ENCODE assay signal across 1 cellular context in the genomic region with DNA sequence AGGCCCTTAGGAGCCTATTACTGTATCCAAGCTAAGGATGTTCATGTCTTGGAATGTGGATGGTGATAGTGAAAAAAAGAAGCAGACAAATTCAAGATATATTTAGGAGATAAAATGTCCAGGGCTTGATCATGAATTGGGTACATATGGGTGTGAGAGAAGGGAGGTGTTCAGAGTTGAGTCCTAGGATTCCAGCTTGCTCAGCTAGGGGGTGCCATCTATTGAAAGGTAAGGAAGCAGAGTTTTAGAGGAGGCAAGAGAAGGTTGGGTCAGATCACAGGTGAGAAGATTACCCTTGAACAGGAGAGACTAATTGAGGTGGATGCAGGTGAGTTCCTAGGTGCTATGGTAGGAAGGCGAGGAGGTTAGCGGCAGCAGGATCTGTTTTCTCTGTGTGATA.
TF ChIP-seq lines count a peak whose summit lies in the region.

No MANE protein-coding gene starts in this region.

TF ChIP-seq in WTC11, 78 proteins besides CTCF, POLR2A, EP300 and RAD21 (continued from another document):
- TF ChIP-seq IRF2 (CRISPR knock-in tag; IDR thresholded peaks at IDR 0.05; ENCODE audit: borderline replicate concordance, low read depth) (no peak), JUN (CRISPR knock-in tag; IDR thresholded peaks at IDR 0.05) (no peak), RELA (CRISPR knock-in tag; IDR thresholded peaks at IDR 0.05; ENCODE audit: borderline replicate concordance) (no peak), NR2C2 (CRISPR knock-in tag; IDR thresholded peaks at IDR 0.05) (no peak), ARID4B (CRISPR knock-in tag; IDR thresholded peaks at IDR 0.05; ENCODE audit: borderline replicate concordance) (no peak), ZNF425 (CRISPR knock-in tag; conservative IDR thresholded peaks at IDR 0.05) (no peak), ETV6 (CRISPR knock-in tag; IDR thresholded peaks at IDR 0.05) (no peak), ELF4 (CRISPR knock-in tag; IDR thresholded peaks at IDR 0.05; ENCODE audit: low read depth) (no peak), ZNF416 (CRISPR knock-in tag; IDR thresholded peaks at IDR 0.05) (no peak)
- TF ChIP-seq, protein P1, sequence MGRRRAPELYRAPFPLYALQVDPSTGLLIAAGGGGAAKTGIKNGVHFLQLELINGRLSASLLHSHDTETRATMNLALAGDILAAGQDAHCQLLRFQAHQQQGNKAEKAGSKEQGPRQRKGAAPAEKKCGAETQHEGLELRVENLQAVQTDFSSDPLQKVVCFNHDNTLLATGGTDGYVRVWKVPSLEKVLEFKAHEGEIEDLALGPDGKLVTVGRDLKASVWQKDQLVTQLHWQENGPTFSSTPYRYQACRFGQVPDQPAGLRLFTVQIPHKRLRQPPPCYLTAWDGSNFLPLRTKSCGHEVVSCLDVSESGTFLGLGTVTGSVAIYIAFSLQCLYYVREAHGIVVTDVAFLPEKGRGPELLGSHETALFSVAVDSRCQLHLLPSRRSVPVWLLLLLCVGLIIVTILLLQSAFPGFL (CRISPR knock-in tag; IDR thresholded peaks at IDR 0.05; ENCODE audit: borderline replicate concordance): no peak
- TF ChIP-seq, protein P2, sequence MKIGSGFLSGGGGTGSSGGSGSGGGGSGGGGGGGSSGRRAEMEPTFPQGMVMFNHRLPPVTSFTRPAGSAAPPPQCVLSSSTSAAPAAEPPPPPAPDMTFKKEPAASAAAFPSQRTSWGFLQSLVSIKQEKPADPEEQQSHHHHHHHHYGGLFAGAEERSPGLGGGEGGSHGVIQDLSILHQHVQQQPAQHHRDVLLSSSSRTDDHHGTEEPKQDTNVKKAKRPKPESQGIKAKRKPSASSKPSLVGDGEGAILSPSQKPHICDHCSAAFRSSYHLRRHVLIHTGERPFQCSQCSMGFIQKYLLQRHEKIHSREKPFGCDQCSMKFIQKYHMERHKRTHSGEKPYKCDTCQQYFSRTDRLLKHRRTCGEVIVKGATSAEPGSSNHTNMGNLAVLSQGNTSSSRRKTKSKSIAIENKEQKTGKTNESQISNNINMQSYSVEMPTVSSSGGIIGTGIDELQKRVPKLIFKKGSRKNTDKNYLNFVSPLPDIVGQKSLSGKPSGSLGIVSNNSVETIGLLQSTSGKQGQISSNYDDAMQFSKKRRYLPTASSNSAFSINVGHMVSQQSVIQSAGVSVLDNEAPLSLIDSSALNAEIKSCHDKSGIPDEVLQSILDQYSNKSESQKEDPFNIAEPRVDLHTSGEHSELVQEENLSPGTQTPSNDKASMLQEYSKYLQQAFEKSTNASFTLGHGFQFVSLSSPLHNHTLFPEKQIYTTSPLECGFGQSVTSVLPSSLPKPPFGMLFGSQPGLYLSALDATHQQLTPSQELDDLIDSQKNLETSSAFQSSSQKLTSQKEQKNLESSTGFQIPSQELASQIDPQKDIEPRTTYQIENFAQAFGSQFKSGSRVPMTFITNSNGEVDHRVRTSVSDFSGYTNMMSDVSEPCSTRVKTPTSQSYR (CRISPR knock-in tag; IDR thresholded peaks at IDR 0.05): no peak
